Comparison of ENCODE assay signal across 7 cellular contexts in genomic region chr15:81293728-81294500, GRCh38.
DNase-seq lines count a peak whose midpoint lies in the region; ATAC-seq and TF ChIP-seq lines count a peak whose summit lies in the region.

No MANE protein-coding gene starts in this region.

- DNase-seq in T-helper 2 cell (peak; percentile 30 to 98 (median 69)), caudate nucleus (lab: John Stamatoyannopoulos, UW) (peak in 7 of 61 donors; percentile 14 to 29 (median 21)), NCI-H82 treated with DMSO at 0.1 percent for 48 hours (lab: John Stamatoyannopoulos, UW; ENCODE audit: unreplicated experiment) (no peak), NCI-H446 (lab: John Stamatoyannopoulos, UW) (no peak)
- DNase-seq in stimulated activated CD4-positive, alpha-beta T cell treated with anti-CD3 and anti-CD28 coated beads, Interleukin-4, amount 100 ng/mL, for 1 hour: peak; percentile 77

- peak; percentile 57 for ATAC-seq in HG03066 (IDR thresholded peaks at IDR 0.05; ENCODE audit: low read depth, unreplicated experiment)

- H3K27ac ChIP-seq in caudate nucleus (ENCODE audit: low read depth, low read length): peak overlapping the region; percentile 58

- peak; percentile 48 for TF ChIP-seq POLR2A in GM19099 (IDR thresholded peaks at IDR 0.05; ENCODE audit: extremely low read depth, insufficient read length, low read depth)

Comparison
In these comparisons a context has a peak if more than half of its experiments do, and no peak if none do; other contexts are left out.
1. DNase-seq: peak in T-helper 2 cell (5 of 5) and stimulated activated CD4-positive, alpha-beta T cell treated with anti-CD3 and anti-CD28 coated beads, Interleukin-4, amount 100 ng/mL, for 1 hour (single experiment); none in NCI-H82 treated with DMSO at 0.1 percent for 48 hours (single experiment) and NCI-H446 (0 of 2).